ENCODE assay signal across 16 cellular contexts in genomic region chr16:27543801-27544200, GRCh38. TPM values are rescaled to one million over a fixed set of nuclear protein-coding genes. Genes with fewer than 3 reads are reported as not detected.
A peak's percentile ranks its signal among the peaks of the same experiment; 100 is the strongest.
DNase-seq lines count a peak whose midpoint lies in the region; ATAC-seq and TF ChIP-seq lines count a peak whose summit lies in the region.
"Had no signal": no experiment of that assay in that cellular context is flagged by ENCODE, and none has a peak within 500 bp of the region (broad histone marks: within the 10 kb centered on the region; RNA-seq: fewer than 3 reads in every experiment).

No MANE protein-coding gene starts in this region.

- no peak overlapping the region for H3K4me3 ChIP-seq in GM23248
- no peak overlapping the region for H3K4me3 ChIP-seq in osteoblast (ENCODE audit: insufficient read depth, low read length)
- no peak overlapping the region for H3K4me3 ChIP-seq in upper lobe of right lung
- H3K4me3 ChIP-seq: BLaER1, HAP-1 had no signal

- H3K9me3 ChIP-seq in GM23248 (ENCODE audit: low read depth) (no peaks in the 10 kb centered on the region), osteoblast (ENCODE audit: low read depth, low read length) (no peaks in the 10 kb centered on the region), upper lobe of right lung (no peaks in the 10 kb centered on the region)
- H3K9me3 ChIP-seq: BLaER1, HAP-1 had no signal

- no peak overlapping the region for H3K9ac ChIP-seq in GM23248
- H3K9ac ChIP-seq: BLaER1 had no signal

- H3K27me3 Mint-ChIP-seq in central memory CD8-positive, alpha-beta T cell: no peaks in the 10 kb centered on the region
- H3K27me3 Mint-ChIP-seq in activated CD4-positive, alpha-beta T cell treated with anti-CD3 and anti-CD28 coated beads, Interleukin-2, amount 10 ng/mL, durations not matched to agents 7 days and 5 days: no peaks in the 10 kb centered on the region
- H3K27me3 Mint-ChIP-seq: CD4-positive, alpha-beta memory T cell had no signal

- no peaks in the 10 kb centered on the region for H4K20me1 ChIP-seq in GM23248 (ENCODE audit: insufficient read depth)
- peaks cover 58% of the 10 kb centered on the region for H4K20me1 ChIP-seq in osteoblast (ENCODE audit: insufficient read depth, low read length)

- H3K9me3 Mint-ChIP-seq in central memory CD8-positive, alpha-beta T cell: peaks cover 4% of the 10 kb centered on the region
- no peaks in the 10 kb centered on the region for H3K9me3 Mint-ChIP-seq in activated CD4-positive, alpha-beta T cell treated with anti-CD3 and anti-CD28 coated beads, Interleukin-2, amount 10 ng/mL, durations not matched to agents 7 days and 5 days

- in situ Hi-C loops in GM23248 (cut with MboI): no loop called here

- peak overlapping the region; percentile 74 for H3K27ac Mint-ChIP-seq in central memory CD8-positive, alpha-beta T cell (ENCODE audit: low read depth)
- H3K27ac Mint-ChIP-seq in activated CD4-positive, alpha-beta T cell treated with anti-CD3 and anti-CD28 coated beads, Interleukin-2, amount 10 ng/mL, durations not matched to agents 7 days and 5 days: no peak overlapping the region

- H3K9me2 ChIP-seq in GM23248 (ENCODE audit: insufficient read depth): no peaks in the 10 kb centered on the region

- H3K4me1 Mint-ChIP-seq in central memory CD8-positive, alpha-beta T cell: peaks cover 48% of the 10 kb centered on the region
- H3K4me1 Mint-ChIP-seq in activated CD4-positive, alpha-beta T cell treated with anti-CD3 and anti-CD28 coated beads, Interleukin-2, amount 10 ng/mL, durations not matched to agents 7 days and 5 days: peaks cover 23% of the 10 kb centered on the region

- peaks cover 50% of the 10 kb centered on the region for H3K79me2 ChIP-seq in GM23248 (ENCODE audit: insufficient read depth)
- peaks cover 39% of the 10 kb centered on the region for H3K79me2 ChIP-seq in osteoblast (ENCODE audit: insufficient read depth, low read length)

- peak; percentile 21 for DNase-seq in GM23248
- no peak for DNase-seq in central memory CD8-positive, alpha-beta T cell (ENCODE audit: low spot score in 2 of 2)
- DNase-seq in osteoblast (ENCODE audit: insufficient read length, low spot score, missing footprints): peak; percentile 73
- DNase-seq in upper lobe of right lung: peak; percentile 3
- no peak for DNase-seq in activated T-cell treated with anti-CD3 and anti-CD28 coated beads, Interleukin-2, amount 50 U/mL, for 48 hours
- no peak for DNase-seq in dedifferentiated amniotic fluid mesenchymal stem cell (ENCODE audit: extremely low spot score)
- DNase-seq in activated CD4-positive, alpha-beta T cell treated with anti-CD3 and anti-CD28 coated beads, Interleukin-2, amount 10 ng/mL, durations not matched to agents 7 days and 5 days: no peak
- DNase-seq: 8988T; CD4-positive, alpha-beta memory T cell; DMS153; DMS79; GF-D8 had no signal

- H3K4me1 ChIP-seq in GM23248 (ENCODE audit: insufficient read depth): peaks cover 23% of the 10 kb centered on the region
- H3K4me1 ChIP-seq in osteoblast (ENCODE audit: insufficient read depth, low read length): peaks cover 36% of the 10 kb centered on the region
- peaks cover 18% of the 10 kb centered on the region for H3K4me1 ChIP-seq in upper lobe of right lung
- H3K4me1 ChIP-seq: HAP-1 had no signal

- H3K4me3 Mint-ChIP-seq in central memory CD8-positive, alpha-beta T cell: no peak overlapping the region
- no peak overlapping the region for H3K4me3 Mint-ChIP-seq in activated CD4-positive, alpha-beta T cell treated with anti-CD3 and anti-CD28 coated beads, Interleukin-2, amount 10 ng/mL, durations not matched to agents 7 days and 5 days
- H3K4me3 Mint-ChIP-seq: CD14-positive monocyte had no signal

- WGBS in GM23248 (ENCODE audit: low coverage in 1 of 2, low lambda C conversion rate in 2 of 2, missing lambda C conversion rate in 2 of 2), 2 experiments: 82 to 96% methylated on average over 3 of the region's 3 CpGs

- POLR2A ChIA-PET in activated CD4-positive, alpha-beta T cell treated with anti-CD3 and anti-CD28 coated beads, Interleukin-2, amount 10 ng/mL, durations not matched to agents 7 days and 5 days (lab: Charles Lee): interaction anchor here (0.5 kb wide), 1 partner anchor 22 kb away, joined by 3 read pairs; no protein-coding TSS in a partner anchor

- H3K36me3 ChIP-seq in GM23248 (ENCODE audit: low read depth): peaks cover 43% of the 10 kb centered on the region
- peaks cover 66% of the 10 kb centered on the region for H3K36me3 ChIP-seq in osteoblast (ENCODE audit: insufficient read depth, low read length)
- H3K36me3 ChIP-seq in upper lobe of right lung: peaks cover 66% of the 10 kb centered on the region

- H3K36me3 Mint-ChIP-seq in central memory CD8-positive, alpha-beta T cell (ENCODE audit: insufficient read depth): peaks cover 56% of the 10 kb centered on the region
- peaks cover 42% of the 10 kb centered on the region for H3K36me3 Mint-ChIP-seq in activated CD4-positive, alpha-beta T cell treated with anti-CD3 and anti-CD28 coated beads, Interleukin-2, amount 10 ng/mL, durations not matched to agents 7 days and 5 days (ENCODE audit: low read depth)

- TF ChIP-seq CTCF in osteoblast (IDR thresholded peaks at IDR 0.05; ENCODE audit: extremely low read depth, low read depth, low read length) (no peak), upper lobe of right lung (IDR thresholded peaks at IDR 0.05) (no peak)

- CTCF ChIA-PET in activated CD4-positive, alpha-beta T cell treated with anti-CD3 and anti-CD28 coated beads, Interleukin-2, amount 10 ng/mL, durations not matched to agents 7 days and 5 days (lab: Charles Lee): interaction anchor here (1.6 kb wide), 1 partner anchor 10 kb away, joined by 3 read pairs; no protein-coding TSS in a partner anchor

- intact Hi-C loops in upper lobe of right lung (cut with DNase I): no loop called here

- ATAC-seq in central memory CD8-positive, alpha-beta T cell (replicated peaks; ENCODE audit: extremely low read depth, poor library complexity, severe bottlenecking): no peak
- no peak for ATAC-seq in upper lobe of right lung
- ATAC-seq: HepG2 had no signal

- H3K27ac ChIP-seq in GM23248 (no peak overlapping the region), osteoblast (ENCODE audit: low read depth, low read length) (peak overlapping the region; percentile 0), upper lobe of right lung (no peak overlapping the region)
- H3K27ac ChIP-seq: BLaER1 had no signal

- H3K27me3 ChIP-seq in GM23248 (replicated peaks; ENCODE audit: insufficient read depth): no peaks in the 10 kb centered on the region
- no peaks in the 10 kb centered on the region for H3K27me3 ChIP-seq in osteoblast (ENCODE audit: insufficient read depth, low read length)
- H3K27me3 ChIP-seq in upper lobe of right lung: no peaks in the 10 kb centered on the region
- H3K27me3 ChIP-seq: BLaER1 had no signal

- H3F3A ChIP-seq in GM23248 (ENCODE audit: insufficient read depth): peaks cover 13% of the 10 kb centered on the region

- H3K4me2 ChIP-seq in GM23248 (ENCODE audit: unreplicated experiment) (no peak overlapping the region), osteoblast (ENCODE audit: insufficient read depth, low read length) (peak overlapping the region; percentile 25)
- H3K4me2 ChIP-seq: BLaER1 had no signal

- no peak overlapping the region for H2AFZ ChIP-seq in GM23248
- no peak overlapping the region for H2AFZ ChIP-seq in osteoblast (ENCODE audit: low read length)

RNA-seq across cellular contexts. Expression of gene GTF3C1, which starts 5.9 kb away (rescaled TPM):
- total RNA-seq in GM23248 (2014; rRNA removed; shearing (Covaris generic)): 52.1 and 65.5 TPM in 2 replicates
- 30.6 and 33.4 TPM in 2 replicates for polyA plus RNA-seq in GM23248 (2016; fragmentation: Nextera tagmentation; extraction: Ambion mirVana)
- total RNA-seq in osteoblast: 55.1 and 59.0 TPM in 2 replicates
- 55.0 TPM for total RNA-seq in upper lobe of right lung
- 10 to 100 TPM; 51.9 to 52.9 TPM for total RNA-seq in activated CD4-positive, alpha-beta T cell treated with anti-CD3 and anti-CD28 coated beads, Interleukin-2, amount 10 ng/mL, durations not matched to agents 7 days and 5 days

RNA-seq across cellular contexts. Expression of gene KATNIP, which starts 6.1 kb away (rescaled TPM):
- total RNA-seq in GM23248 (2014; rRNA removed; shearing (Covaris generic)): 6.2 and 8.5 TPM in 2 replicates
- polyA plus RNA-seq in GM23248 (2016; fragmentation: Nextera tagmentation; extraction: Ambion mirVana): 4.8 and 6.9 TPM in 2 replicates
- 30.8 and 32.7 TPM in 2 replicates for total RNA-seq in osteoblast
- 23.8 TPM for total RNA-seq in upper lobe of right lung
- total RNA-seq in activated CD4-positive, alpha-beta T cell treated with anti-CD3 and anti-CD28 coated beads, Interleukin-2, amount 10 ng/mL, durations not matched to agents 7 days and 5 days: 10 to 100 TPM; 17.1 to 18.7 TPM

Comparison
In these comparisons a context has a peak if more than half of its experiments do, and no peak if none do; other contexts are left out.
1. DNase-seq: peak in GM23248 (single experiment), osteoblast (single experiment) and upper lobe of right lung (single experiment); none in central memory CD8-positive, alpha-beta T cell (0 of 2), activated T-cell treated with anti-CD3 and anti-CD28 coated beads, Interleukin-2, amount 50 U/mL, for 48 hours (0 of 2), dedifferentiated amniotic fluid mesenchymal stem cell (single experiment) and activated CD4-positive, alpha-beta T cell treated with anti-CD3 and anti-CD28 coated beads, Interleukin-2, amount 10 ng/mL, durations not matched to agents 7 days and 5 days (single experiment).